Comparison of ENCODE assay signal across 8 cellular contexts in the genomic region with DNA sequence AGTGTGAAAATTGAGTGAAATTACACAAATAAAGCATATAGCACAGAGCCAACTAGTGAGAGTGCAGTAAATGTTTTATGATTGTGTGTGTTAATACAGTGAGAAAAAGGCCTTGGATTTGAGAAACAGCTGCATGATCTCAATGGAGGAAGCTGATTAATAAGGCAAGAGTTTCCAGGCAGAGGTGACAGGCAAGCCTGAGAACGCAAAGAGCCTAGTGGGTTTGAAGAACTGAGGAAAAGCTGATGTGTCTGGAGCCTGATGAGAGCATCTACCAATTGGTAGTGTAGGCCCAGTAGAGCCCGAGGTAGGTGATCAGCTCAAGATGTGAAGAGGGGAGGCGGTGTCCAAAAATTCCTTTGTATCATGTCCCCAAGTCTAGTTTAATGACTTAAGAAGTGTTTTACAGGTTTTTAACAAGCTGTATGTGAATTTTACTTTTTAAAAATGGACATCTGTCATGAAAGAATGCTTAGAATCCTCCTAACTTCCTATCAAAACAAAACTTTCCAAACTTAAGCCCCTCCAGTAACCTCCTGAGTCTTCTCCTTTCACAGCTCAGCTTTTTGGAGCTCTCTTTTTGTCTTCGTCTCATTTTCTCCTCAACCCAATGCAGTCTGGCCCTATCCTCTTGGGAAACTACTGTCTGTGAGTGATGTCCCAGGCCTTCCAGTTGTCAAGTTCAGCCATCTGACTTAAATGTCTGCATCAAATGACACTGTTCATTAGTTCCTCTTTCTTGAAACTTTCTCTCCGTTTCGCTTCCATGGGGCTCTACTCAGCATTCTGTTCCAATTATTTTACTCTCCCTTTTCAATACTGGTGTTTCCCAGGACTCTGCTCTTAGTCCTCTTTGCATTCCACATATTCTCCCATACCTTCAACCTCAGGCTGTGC. TPM values are rescaled to one million over a fixed set of nuclear protein-coding genes. Genes with fewer than 3 reads are reported as not detected.
DNase-seq lines count a peak whose midpoint lies in the region; TF ChIP-seq lines count a peak whose summit lies in the region.

No MANE protein-coding gene starts in this region.

- H3K27ac Mint-ChIP-seq in endodermal cell, result no peak overlapping the region
- no peak overlapping the region for H3K27ac Mint-ChIP-seq in nephron progenitor cell

- H3K36me3 Mint-ChIP-seq in endodermal cell (ENCODE audit: low read depth) (peaks cover 2% of the 10 kb centered on the region), nephron progenitor cell (ENCODE audit: low read depth) (peaks cover 7% of the 10 kb centered on the region)

- no peak overlapping the region for H3K27ac ChIP-seq in MM.1S (ENCODE audit: low read length)
- no peak overlapping the region for H3K27ac ChIP-seq in endodermal cell (ENCODE audit: low read depth, low read length)

- no peak overlapping the region for H3K4me3 Mint-ChIP-seq in endodermal cell
- H3K4me3 Mint-ChIP-seq in nephron progenitor cell, result no peak overlapping the region

- peak; percentile 20 for DNase-seq in GM10266 (ENCODE audit: extremely low spot score)
- DNase-seq in MM.1S, result no peak
- no peak for DNase-seq in endodermal cell
- DNase-seq in pons (ENCODE audit: low spot score), result peak; percentile 54
- no peak for DNase-seq in GOT3 (lab: John Stamatoyannopoulos, UW)
- DNase-seq in DMS53 treated with DMSO at 0.1 percent for 48 hours (lab: John Stamatoyannopoulos, UW; ENCODE audit: unreplicated experiment), result no peak
- DNase-seq in nephron progenitor cell, result no peak
- DNase-seq in activated naive CD4-positive, alpha-beta T cell (lab: John Stamatoyannopoulos, UW), result no peak

- H2AFZ ChIP-seq in MM.1S (ENCODE audit: low read length), result 0 out of 2 replicates have a peak overlapping the region, but pooled peaks have one; percentile 83

- H3K27me3 ChIP-seq in MM.1S (replicated peaks; ENCODE audit: insufficient read depth, low read length), result no peaks in the 10 kb centered on the region
- H3K27me3 ChIP-seq in endodermal cell (ENCODE audit: control insufficient read depth, insufficient read depth, low read length, poor library complexity, severe bottlenecking), result no peaks in the 10 kb centered on the region

- 0 out of 2 replicates have a peak, but pooled peaks cover 3% of the 10 kb centered on the region for H4K20me1 ChIP-seq in MM.1S (ENCODE audit: insufficient read depth, low read length)

- H3K9me3 ChIP-seq in MM.1S (replicated peaks; ENCODE audit: insufficient read depth, low read length) (no peaks in the 10 kb centered on the region), endodermal cell (ENCODE audit: control insufficient read depth, low read length) (no peaks in the 10 kb centered on the region)

- H3K4me1 ChIP-seq in MM.1S (ENCODE audit: low read length) (peaks cover 22% of the 10 kb centered on the region), endodermal cell (ENCODE audit: control insufficient read depth, insufficient read depth, low read length) (no peaks in the 10 kb centered on the region)

- peaks cover 59% of the 10 kb centered on the region for H3K79me2 ChIP-seq in MM.1S (ENCODE audit: low read length)

- no peaks in the 10 kb centered on the region for H3K9me3 Mint-ChIP-seq in endodermal cell
- H3K9me3 Mint-ChIP-seq in nephron progenitor cell, result no peaks in the 10 kb centered on the region

- H3K4me2 ChIP-seq in MM.1S (ENCODE audit: low read depth, low read length), result peak overlapping the region; percentile 80

- H3K9ac ChIP-seq in MM.1S (ENCODE audit: low read length) (peak overlapping the region; percentile 59), endodermal cell (ENCODE audit: extremely low read depth, low read length, poor library complexity, severe bottlenecking) (peak overlapping the region; percentile 72)

- WGBS in endodermal cell (ENCODE audit: insufficient coverage in 1 of 2, insufficient read length in 1 of 2), 2 experiments, result 73 to 94% methylated on average over 4 to 6 of the region's 6 CpGs

- H3F3A ChIP-seq in MM.1S (ENCODE audit: insufficient read depth, low read length), result peaks cover 8% of the 10 kb centered on the region

- H3K9me2 ChIP-seq in MM.1S (replicated peaks; ENCODE audit: insufficient read depth, low read length), result no peaks in the 10 kb centered on the region

- TF ChIP-seq CTCF in GM10266 (IDR thresholded peaks at IDR 0.05; ENCODE audit: control insufficient read depth, insufficient read depth, low read depth, missing control alignments) (no peak), MM.1S (IDR thresholded peaks at IDR 0.05; ENCODE audit: low read length) (no peak), endodermal cell (conservative IDR thresholded peaks at IDR 0.05) (no peak), nephron progenitor cell (IDR thresholded peaks at IDR 0.05) (no peak)

- H3K4me1 Mint-ChIP-seq in endodermal cell (peaks cover 7% of the 10 kb centered on the region), nephron progenitor cell (peaks cover 19% of the 10 kb centered on the region)

- peak overlapping the region; percentile 77 for H3K4me3 ChIP-seq in MM.1S (ENCODE audit: low read length)
- peak overlapping the region; percentile 88 for H3K4me3 ChIP-seq in endodermal cell (ENCODE audit: low read length)

- no peaks in the 10 kb centered on the region for H3K27me3 Mint-ChIP-seq in endodermal cell (ENCODE audit: insufficient read depth)
- H3K27me3 Mint-ChIP-seq in nephron progenitor cell (ENCODE audit: low read depth, poor library complexity), result no peaks in the 10 kb centered on the region

- H3K36me3 ChIP-seq in MM.1S (replicated peaks; ENCODE audit: insufficient read depth, low read length), result no peaks in the 10 kb centered on the region; the same call in 1 of the 2 replicates
- no peaks in the 10 kb centered on the region for H3K36me3 ChIP-seq in endodermal cell (ENCODE audit: control insufficient read depth, insufficient read depth, low read length)

RNA-seq across cellular contexts. Expression of a gene that starts 1.2 kb away (rescaled TPM):
- total RNA-seq in endodermal cell, result 10 to 100 TPM; 25.7 to 26.8 TPM
- 21.8 TPM for polyA plus RNA-seq in endodermal cell (2013, experiment 1 of 2)
- 21.3 TPM for polyA plus RNA-seq in endodermal cell (2013, experiment 2 of 2)

RNA-seq across cellular contexts. Expression of a gene that starts 1.9 kb away (rescaled TPM):
- total RNA-seq in endodermal cell, result 10 to 100 TPM; 31.1 to 35.3 TPM
- polyA plus RNA-seq in endodermal cell (2013, experiment 1 of 2), result 97.1 TPM
- polyA plus RNA-seq in endodermal cell (2013, experiment 2 of 2), result 82.4 TPM

Comparison
In these comparisons a context has a peak if more than half of its experiments do, and no peak if none do; other contexts are left out.
1. DNase-seq: peak in GM10266 (single experiment) and pons (single experiment); none in MM.1S (single experiment), endodermal cell (single experiment), GOT3 (single experiment), DMS53 treated with DMSO at 0.1 percent for 48 hours (single experiment), nephron progenitor cell (single experiment) and activated naive CD4-positive, alpha-beta T cell (0 of 4).